Comparison of ENCODE assay signal across 11 cellular contexts in genomic region chr1:66207484-66207883, GRCh38.
A peak's percentile ranks its signal among the peaks of the same experiment; 100 is the strongest.
DNase-seq lines count a peak whose midpoint lies in the region; TF ChIP-seq lines count a peak whose summit lies in the region.
"Had no signal": no experiment of that assay in that cellular context is flagged by ENCODE, and none has a peak within 500 bp of the region (broad histone marks: within the 10 kb centered on the region; RNA-seq: fewer than 3 reads in every experiment).

No MANE protein-coding gene starts in this region.

- peak overlapping the region; percentile 7 for H3K4me2 ChIP-seq in GM23248 (ENCODE audit: unreplicated experiment)

- no peak overlapping the region for H3K9ac ChIP-seq in GM23248
- H3K9ac ChIP-seq in adipocyte (ENCODE audit: low read length) = no peak overlapping the region
- H3K9ac ChIP-seq in skeletal muscle tissue (ENCODE audit: low read depth in 1 of 3, low read length in 3 of 3) = no peak overlapping the region

- H3K9me3 ChIP-seq in GM23248 (ENCODE audit: low read depth) (no peaks in the 10 kb centered on the region), adipocyte (ENCODE audit: control insufficient read depth, low read length) (no peaks in the 10 kb centered on the region), skeletal muscle tissue (ENCODE audit: control insufficient read depth in 3 of 3, low read length in 3 of 3) (no peaks in the 10 kb centered on the region)
- H3K9me3 ChIP-seq: testis had no signal

- in situ Hi-C loops in GM23248 (cut with MboI) = no loop called here

- H3K4me3 ChIP-seq in GM23248 (no peak overlapping the region), adipocyte (ENCODE audit: low read length) (no peak overlapping the region), foreskin fibroblast (ENCODE audit: low read depth in 1 of 2, low read length in 2 of 2) (no peak overlapping the region), skeletal muscle tissue (ENCODE audit: low read length in 3 of 3) (no peak overlapping the region)
- H3K4me3 ChIP-seq: testis had no signal

- H3K79me2 ChIP-seq in GM23248 (ENCODE audit: insufficient read depth) = no peaks in the 10 kb centered on the region

- no peaks in the 10 kb centered on the region for H4K20me1 ChIP-seq in GM23248 (ENCODE audit: insufficient read depth)

- peaks cover 6% of the 10 kb centered on the region; the same call in 1 of the 2 replicates for H3F3A ChIP-seq in GM23248 (ENCODE audit: insufficient read depth)

- DNase-seq in GM23248 (peak; percentile 89), adipocyte (ENCODE audit: low read depth) (peak; percentile 51), foreskin fibroblast (peak; percentile 34 to 60), GM19240 (ENCODE audit: insufficient read length, low spot score) (no peak)
- no peak for DNase-seq in activated CD4-positive, alpha-beta T cell treated with anti-CD3 and anti-CD28 coated beads, Interleukin-2, amount 50 U/mL, for 1 hour
- DNase-seq in stimulated activated CD4-positive, alpha-beta T cell treated with anti-CD3 and anti-CD28 coated beads, Interleukin-4, amount 100 ng/mL, for 4 hours = no peak
- DNase-seq: activated CD4-positive, alpha-beta T cell treated with anti-CD3 and anti-CD28 coated beads, Interleukin-2, amount 10 ng/mL, durations not matched to agents 24 days and 14 days; H9; stimulated activated CD4-positive, alpha-beta T cell treated with anti-CD3 and anti-CD28 coated beads, Interleukin-4, amount 100 ng/mL, for 24 hours; testis had no signal

- 1% methylated on average over 3 of the region's 3 CpGs for WGBS in GM23248 (ENCODE audit: low coverage in 1 of 2, low lambda C conversion rate in 2 of 2, missing lambda C conversion rate in 2 of 2), 2 experiments

- TF ChIP-seq CTCF in foreskin fibroblast (IDR thresholded peaks at IDR 0.05; ENCODE audit: low read depth, low read length) = no peak

- H3K9me2 ChIP-seq in GM23248 (ENCODE audit: insufficient read depth) = no peaks in the 10 kb centered on the region

- H3K27me3 ChIP-seq in GM23248 (replicated peaks; ENCODE audit: insufficient read depth) = no peaks in the 10 kb centered on the region
- H3K27me3 ChIP-seq in adipocyte (replicated peaks; ENCODE audit: control insufficient read depth, insufficient read depth, low read length) = no peaks in the 10 kb centered on the region
- H3K27me3 ChIP-seq in skeletal muscle tissue (ENCODE audit: control insufficient read depth in 3 of 3, insufficient read depth in 3 of 3, low read length in 3 of 3) = no peaks in the 10 kb centered on the region
- H3K27me3 ChIP-seq: testis had no signal

- H3K27ac ChIP-seq in GM23248 (peak overlapping the region; percentile 55), skeletal muscle tissue (ENCODE audit: low read depth, low read length) (peak overlapping the region; percentile 62)
- H3K27ac ChIP-seq: testis had no signal

- H3K4me1 ChIP-seq in GM23248 (ENCODE audit: insufficient read depth) (peaks cover 16% of the 10 kb centered on the region), adipocyte (ENCODE audit: control insufficient read depth, insufficient read depth, low read length) (peaks cover 9% of the 10 kb centered on the region), skeletal muscle tissue (ENCODE audit: control insufficient read depth in 3 of 3, insufficient read depth in 3 of 3, low read length in 3 of 3) (peaks cover 0 to 5% (median 4%) of the 10 kb centered on the region in 3 donors)
- H3K4me1 ChIP-seq: testis had no signal

- H3K36me3 ChIP-seq in GM23248 (ENCODE audit: low read depth) = no peaks in the 10 kb centered on the region
- no peaks in the 10 kb centered on the region for H3K36me3 ChIP-seq in adipocyte (ENCODE audit: control insufficient read depth, insufficient read depth, low read length, severe bottlenecking)
- no peaks in the 10 kb centered on the region for H3K36me3 ChIP-seq in skeletal muscle tissue (ENCODE audit: control insufficient read depth in 3 of 3, insufficient read depth in 3 of 3, low read length in 3 of 3)

- no peak overlapping the region for H2AFZ ChIP-seq in GM23248

Comparison
In these comparisons a context has a peak if more than half of its experiments do, and no peak if none do; other contexts are left out.
1. DNase-seq: peak in GM23248 (single experiment), adipocyte (single experiment) and foreskin fibroblast (2 of 2); none in activated CD4-positive, alpha-beta T cell treated with anti-CD3 and anti-CD28 coated beads, Interleukin-2, amount 50 U/mL, for 1 hour (single experiment), stimulated activated CD4-positive, alpha-beta T cell treated with anti-CD3 and anti-CD28 coated beads, Interleukin-4, amount 100 ng/mL, for 4 hours (0 of 2) and GM19240 (single experiment).